12 cellular contexts compared by ENCODE assay signal in the genomic region with DNA sequence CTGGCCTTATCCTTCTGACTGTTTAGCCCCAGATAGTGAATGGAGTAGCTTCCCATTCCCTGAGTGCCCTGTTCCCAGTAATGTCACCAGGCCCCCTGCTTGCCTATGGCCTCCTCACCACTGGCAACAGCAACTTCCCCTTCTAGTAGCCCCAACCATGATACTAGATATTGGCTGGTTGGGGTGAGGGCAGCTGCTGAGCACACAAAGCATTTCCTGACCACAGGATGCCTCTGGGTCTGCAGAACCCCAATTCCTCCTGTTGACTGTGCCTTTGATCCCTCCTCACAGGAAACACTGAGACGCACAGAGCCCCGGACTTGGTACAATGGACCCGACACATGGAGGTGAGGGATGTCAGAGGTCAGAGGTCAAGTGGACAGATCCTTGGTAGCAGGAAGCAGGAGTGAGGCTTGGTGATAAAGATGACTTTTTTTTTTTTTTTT. TPM values are rescaled to one million over a fixed set of nuclear protein-coding genes. Genes with fewer than 3 reads are reported as not detected.
A peak's percentile ranks its signal among the peaks of the same experiment; 100 is the strongest.
DNase-seq lines count a peak whose midpoint lies in the region; ATAC-seq and TF ChIP-seq lines count a peak whose summit lies in the region.
"Had no signal": no experiment of that assay in that cellular context is flagged by ENCODE, and none has a peak within 500 bp of the region (broad histone marks: within the 10 kb centered on the region; RNA-seq: fewer than 3 reads in every experiment).

No MANE protein-coding gene starts in this region.

- no peak overlapping the region for H3K27ac Mint-ChIP-seq in Calu3 (ENCODE audit: unreplicated experiment)

- no TSS peak for BruUV-seq in Calu3 (replicated peaks; lab: Mats Ljungman, UMichigan)

- no peaks in the 10 kb centered on the region for H3K9me3 Mint-ChIP-seq in Calu3 (ENCODE audit: low read depth, unreplicated experiment)

- TF ChIP-seq POLR2A in transverse colon (IDR thresholded peaks at IDR 0.05), result no peak

- H3K9ac ChIP-seq in trophoblast cell (ENCODE audit: low read length), result no peak overlapping the region

- DNase-seq in cardiac muscle cell (ENCODE audit: low read depth in 1 of 2, low spot score in 1 of 2) (no peak), left ventricle myocardium superior (no peak), SKM-1 (lab: John Stamatoyannopoulos, UW; ENCODE audit: unreplicated experiment) (peak; percentile 36), transverse colon (peak; percentile 18), trophoblast cell (no peak), Calu3 (no peak), NCI-H2029 (lab: John Stamatoyannopoulos, UW) (no peak)
- no peak for DNase-seq in effector memory CD4-positive, alpha-beta T cell
- DNase-seq: NCI-H1417 treated with DMSO at 0.1 percent for 48 hours had no signal

- no peak overlapping the region for H2BK5ac ChIP-seq in trophoblast cell (ENCODE audit: low read depth, low read length, poor library complexity)

- H3K27me3 ChIP-seq in cardiac muscle cell (no peaks in the 10 kb centered on the region), transverse colon (no peaks in the 10 kb centered on the region), trophoblast cell (ENCODE audit: insufficient read depth, low read length) (peaks cover 3% of the 10 kb centered on the region)
- no peaks in the 10 kb centered on the region for H3K27me3 ChIP-seq in effector memory CD4-positive, alpha-beta T cell (replicated peaks; ENCODE audit: control insufficient read depth, insufficient read depth, low read length, poor library complexity, severe bottlenecking)
- H3K27me3 ChIP-seq: gastroesophageal sphincter had no signal

- no peak for TF ChIP-seq CTCF in cardiac muscle cell (IDR thresholded peaks at IDR 0.05; ENCODE audit: low read depth, low read length)
- TF ChIP-seq CTCF in transverse colon (IDR thresholded peaks at IDR 0.05), result no peak
- no peak for TF ChIP-seq CTCF in Calu3 (IDR thresholded peaks at IDR 0.05; ENCODE audit: unreplicated experiment)

- no peaks in the 10 kb centered on the region for H3K79me1 ChIP-seq in trophoblast cell (ENCODE audit: low read length)

- H3K4me1 ChIP-seq in cardiac muscle cell (ENCODE audit: low read depth) (peaks cover 31% of the 10 kb centered on the region), transverse colon (peaks cover 3 to 15% (median 5%) of the 10 kb centered on the region in 4 donors), trophoblast cell (ENCODE audit: control insufficient read depth in 1 of 2, insufficient read depth in 2 of 2, low read length in 2 of 2) (peaks cover 0 to 4% of the 10 kb centered on the region in 2 experiments)
- H3K4me1 ChIP-seq in effector memory CD4-positive, alpha-beta T cell (ENCODE audit: control insufficient read depth, insufficient read depth, low read length, poor library complexity, severe bottlenecking), result peaks cover 32% of the 10 kb centered on the region

- H3K4ac ChIP-seq in trophoblast cell (ENCODE audit: low read depth, low read length), result no peak overlapping the region

- no peak overlapping the region for H3K4me3 Mint-ChIP-seq in Calu3 (ENCODE audit: low read depth, unreplicated experiment)

- peaks cover 19% of the 10 kb centered on the region for H3K4me1 Mint-ChIP-seq in Calu3 (ENCODE audit: low read depth, unreplicated experiment)

- H2AK5ac ChIP-seq in trophoblast cell (ENCODE audit: low read length), result no peak overlapping the region

- in situ Hi-C loops in transverse colon (cut with MboI; ENCODE audit: low pct_ligation_motif_present in 1 of 4, low pct_unique_long_range_greater_than_20kb in 1 of 4, low sequenced_read_pairs in 3 of 4), result no loop called here

- H3K4me2 ChIP-seq in trophoblast cell (ENCODE audit: low read length), result no peak overlapping the region

- no peak overlapping the region for H2BK12ac ChIP-seq in trophoblast cell (ENCODE audit: low read length)

- H3K79me2 ChIP-seq in trophoblast cell (ENCODE audit: control insufficient read depth, insufficient read depth, low read length, poor library complexity), result no peaks in the 10 kb centered on the region

- no peaks in the 10 kb centered on the region for H3K27me3 Mint-ChIP-seq in Calu3 (ENCODE audit: unreplicated experiment)

- H3K14ac ChIP-seq in trophoblast cell (ENCODE audit: low read length), result no peak overlapping the region

- no peak overlapping the region for H3K18ac ChIP-seq in trophoblast cell (ENCODE audit: low read length)

- no peak for ATAC-seq in left ventricle myocardium superior
- ATAC-seq: gastroesophageal sphincter had no signal

- no peak for TF ChIP-seq EP300 in transverse colon (IDR thresholded peaks at IDR 0.05; ENCODE audit: low read depth)

- H4K8ac ChIP-seq in trophoblast cell (ENCODE audit: low read depth, low read length), result no peak overlapping the region

- no peaks in the 10 kb centered on the region for H3K9me3 ChIP-seq in cardiac muscle cell (ENCODE audit: low read depth)
- H3K9me3 ChIP-seq in effector memory CD4-positive, alpha-beta T cell (ENCODE audit: control insufficient read depth, low read length), result no peaks in the 10 kb centered on the region
- no peaks in the 10 kb centered on the region for H3K9me3 ChIP-seq in transverse colon
- peaks cover 4% of the 10 kb centered on the region for H3K9me3 ChIP-seq in trophoblast cell (ENCODE audit: insufficient read depth, low read depth, low read length)
- H3K9me3 ChIP-seq: gastroesophageal sphincter had no signal

- H3K4me3 ChIP-seq in cardiac muscle cell (no peak overlapping the region), transverse colon (no peak overlapping the region), trophoblast cell (ENCODE audit: low read depth, low read length) (no peak overlapping the region)
- no peak overlapping the region for H3K4me3 ChIP-seq in effector memory CD4-positive, alpha-beta T cell (ENCODE audit: insufficient read depth, low read depth, low read length, poor library complexity, severe bottlenecking)
- H3K4me3 ChIP-seq: gastroesophageal sphincter had no signal

- no peak overlapping the region for H2BK120ac ChIP-seq in trophoblast cell (ENCODE audit: insufficient read depth, low read length, poor library complexity)

- intact Hi-C loops in left ventricle myocardium superior (cut with micrococcal nuclease) (no loop called here), transverse colon (cut with DNase I; ENCODE audit: low total_unique reads) (no loop called here), Calu3 (cut with micrococcal nuclease; ENCODE audit: unreplicated experiment) (no loop called here)

- H3K23ac ChIP-seq in trophoblast cell (ENCODE audit: low read length), result no peak overlapping the region

- H4K12ac ChIP-seq in trophoblast cell (ENCODE audit: low read depth, low read length), result no peak overlapping the region

- no peak overlapping the region for H4K91ac ChIP-seq in trophoblast cell (ENCODE audit: low read depth, low read length)

- H3K27ac ChIP-seq in cardiac muscle cell (peak overlapping the region; percentile 42), transverse colon (no peak overlapping the region), trophoblast cell (ENCODE audit: low read depth, low read length) (no peak overlapping the region)
- H3K27ac ChIP-seq in effector memory CD4-positive, alpha-beta T cell (ENCODE audit: insufficient read depth, low read length, poor library complexity, severe bottlenecking), result peak overlapping the region; percentile 3

- H3K36me3 ChIP-seq in cardiac muscle cell (no peaks in the 10 kb centered on the region), transverse colon (no peaks in the 10 kb centered on the region), trophoblast cell (ENCODE audit: control insufficient read depth in 1 of 2, insufficient read depth in 2 of 2, low read length in 2 of 2) (no peaks in the 10 kb centered on the region)
- H3K36me3 ChIP-seq in effector memory CD4-positive, alpha-beta T cell (ENCODE audit: control insufficient read depth, insufficient read depth, low read length), result no peaks in the 10 kb centered on the region

- CTCF ChIA-PET in Calu3 (lab: Charles Lee), result interaction anchor here (0.6 kb wide), 1 partner anchor 9 kb away, joined by 4 read pairs; no protein-coding TSS in a partner anchor

- peaks cover 8% of the 10 kb centered on the region for H3K36me3 Mint-ChIP-seq in Calu3 (ENCODE audit: insufficient read depth, unreplicated experiment)

- H2AFZ ChIP-seq in trophoblast cell (ENCODE audit: insufficient read depth, low read length, poor library complexity), result no peak overlapping the region

- WGBS in transverse colon (ENCODE audit: low coverage in 1 of 2), 2 donors, result 60 to 80% methylated on average over 1 to 3 of the region's 3 CpGs
- no CpG with 5 or more reads among the region's 3 CpGs for WGBS in trophoblast cell (ENCODE audit: extremely low coverage, insufficient coverage, insufficient read length)

RNA-seq across cellular contexts. Expression of gene SOAT2, which starts 0.6 kb away (rescaled TPM):
- total RNA-seq in cardiac muscle cell (0.57 and 1.6 TPM in 2 replicates), left ventricle myocardium superior (0.12 TPM), transverse colon (under 1 TPM in 1 of 4 donors, not detected in 3; 0.41 TPM), Calu3 (2022) (not detected in 2 replicates)
- 1.3 and 1.9 TPM in 2 replicates for polyA plus RNA-seq in cardiac muscle cell
- not detected in 2 replicates for polyA plus RNA-seq in trophoblast cell (2013)
- total RNA-seq: bronchial epithelial cell had no signal

RNA-seq across cellular contexts. Expression of gene IGFBP6, which starts 6.4 kb away (rescaled TPM):
- total RNA-seq in cardiac muscle cell (58.9 and 105 TPM in 2 replicates), left ventricle myocardium superior (45.5 TPM), transverse colon (100 to 1,000 TPM in 1 of 4 donors, 10 to 100 TPM in 3; 38.5 to 106 (median 94.5) TPM), Calu3 (2022) (25.4 and 67.0 TPM in 2 replicates)
- polyA plus RNA-seq in cardiac muscle cell, result 75.4 and 109 TPM in 2 replicates
- polyA plus RNA-seq in trophoblast cell (2013), result 0.07 and 0.12 TPM in 2 replicates
- total RNA-seq: mononuclear cell had no signal

RNA-seq across cellular contexts. Expression of gene SPRYD3, which starts 24.7 kb away (rescaled TPM):
- total RNA-seq in cardiac muscle cell (14.8 and 15.8 TPM in 2 replicates), left ventricle myocardium superior (39.8 TPM), transverse colon (10 to 100 TPM; 10.1 to 27.0 (median 21.9) TPM), Calu3 (2022) (12.9 and 14.6 TPM in 2 replicates)
- polyA plus RNA-seq in cardiac muscle cell, result 17.6 and 19.4 TPM in 2 replicates
- polyA plus RNA-seq in trophoblast cell (2013), result 7.1 and 7.5 TPM in 2 replicates

RNA-seq across cellular contexts. Expression of gene TNS2, which starts 54.0 kb away (rescaled TPM):
- total RNA-seq in cardiac muscle cell (3.9 and 4.5 TPM in 2 replicates), left ventricle myocardium superior (120 TPM), transverse colon (100 to 1,000 TPM in 2 of 4 donors, 10 to 100 TPM in 2; 48.2 to 397 (median 169) TPM), Calu3 (2022) (1.3 and 4.7 TPM in 2 replicates)
- 2.2 and 5.1 TPM in 2 replicates for polyA plus RNA-seq in cardiac muscle cell
- polyA plus RNA-seq in trophoblast cell (2013), result 2.8 and 5.7 TPM in 2 replicates

Comparison
In these comparisons a context has a peak if more than half of its experiments do, and no peak if none do; other contexts are left out.
1. DNase-seq: peak in SKM-1 (single experiment) and transverse colon (single experiment); none in cardiac muscle cell (0 of 2), left ventricle myocardium superior (single experiment), effector memory CD4-positive, alpha-beta T cell (0 of 3), trophoblast cell (0 of 2), Calu3 (single experiment) and NCI-H2029 (single experiment).
2. H3K27ac ChIP-seq: peak in cardiac muscle cell (single experiment) and effector memory CD4-positive, alpha-beta T cell (single experiment); none in transverse colon (0 of 4) and trophoblast cell (single experiment).